In the genomic region with DNA sequence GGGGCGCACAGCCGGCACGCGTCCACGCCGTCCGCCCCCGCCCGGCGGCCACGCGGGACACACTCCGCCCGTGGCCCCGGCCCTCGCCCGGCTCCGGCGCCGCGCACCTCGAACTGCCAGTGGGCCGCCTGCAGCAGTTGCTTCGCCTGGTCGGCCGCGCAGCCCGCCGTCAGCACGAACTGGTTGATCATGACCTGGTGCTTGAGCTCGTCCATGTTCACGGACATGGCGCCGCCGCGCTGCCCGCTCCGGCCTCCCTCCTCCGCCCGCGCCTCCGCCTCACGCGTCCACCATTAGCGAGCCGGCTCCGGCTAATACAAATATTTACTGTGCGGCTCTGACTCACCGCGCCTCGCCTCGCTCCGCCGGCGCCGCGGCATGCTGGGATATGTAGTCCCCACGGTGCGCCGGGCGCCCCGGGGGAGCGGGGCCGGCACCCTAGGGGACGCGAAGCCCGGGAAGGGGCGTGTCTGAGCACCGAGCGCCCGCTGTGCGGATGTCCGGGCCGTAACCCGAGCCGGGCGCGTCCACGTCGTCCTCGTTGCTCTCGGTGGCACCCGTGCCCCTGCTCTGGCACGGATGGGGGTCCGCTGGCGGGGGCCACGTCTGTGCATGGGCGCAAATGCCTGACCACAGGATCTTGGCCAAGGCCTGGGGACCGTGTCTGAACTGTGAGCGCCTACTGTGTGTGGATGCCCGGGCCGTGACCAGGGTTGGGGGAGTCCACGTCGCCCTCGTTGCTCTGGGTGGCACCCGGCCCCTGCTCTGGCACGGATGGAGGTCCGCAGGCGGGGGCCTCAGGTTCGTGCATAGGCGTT, we compare ENCODE assay signal across 8 cellular contexts. TPM values are rescaled to one million over a fixed set of nuclear protein-coding genes. Genes with fewer than 3 reads are reported as not detected.
DNase-seq lines count a peak whose midpoint lies in the region; ATAC-seq and TF ChIP-seq lines count a peak whose summit lies in the region.

A gene (minus strand): TSS at position 318 of the 818 bp plus-strand sequence. CDS start 91 bp downstream, at position 227.

- peaks cover 9% of the 10 kb centered on the region; the same call in 1 of the 2 replicates for H3K79me2 ChIP-seq in KMS-11 (ENCODE audit: insufficient read depth, low read depth)

- peak within 1 kb of the TSS; percentile 86 for H3K27ac Mint-ChIP-seq in activated T-helper 2 cell treated with anti-CD3 and anti-CD28 coated beads, Interferon-gamma antibody, Interleukin-2, Interleukin-4, amounts not matched to agents 10 μg/mL and 5 μg/mL and 100 μg/mL, durations not matched to agents 14 hours and 24 hours and 36 hours
- H3K27ac Mint-ChIP-seq in nephron, result peak within 1 kb of the TSS; percentile 99
- H3K27ac Mint-ChIP-seq in stimulated activated naive CD8-positive, alpha-beta T cell treated with anti-CD3 and anti-CD28 coated beads, Interleukin-15, amount 100 ng/mL, for 72 hours, result peak within 1 kb of the TSS; percentile 97

- H3K27me3 Mint-ChIP-seq in activated T-helper 2 cell treated with anti-CD3 and anti-CD28 coated beads, Interferon-gamma antibody, Interleukin-2, Interleukin-4, amounts not matched to agents 10 μg/mL and 5 μg/mL and 100 μg/mL, durations not matched to agents 14 hours and 24 hours and 36 hours (ENCODE audit: low read depth), result no peaks in the 10 kb centered on the region
- peaks cover 3% of the 10 kb centered on the region for H3K27me3 Mint-ChIP-seq in nephron (ENCODE audit: low read depth)
- H3K27me3 Mint-ChIP-seq in stimulated activated naive CD8-positive, alpha-beta T cell treated with anti-CD3 and anti-CD28 coated beads, Interleukin-15, amount 100 ng/mL, for 72 hours, result no peaks in the 10 kb centered on the region

- H2AFZ ChIP-seq in KMS-11 (ENCODE audit: low read depth), result peak within 1 kb of the TSS; percentile 87

- H3K4me1 Mint-ChIP-seq in activated T-helper 2 cell treated with anti-CD3 and anti-CD28 coated beads, Interferon-gamma antibody, Interleukin-2, Interleukin-4, amounts not matched to agents 10 μg/mL and 5 μg/mL and 100 μg/mL, durations not matched to agents 14 hours and 24 hours and 36 hours (ENCODE audit: low read depth), result peaks cover 16% of the 10 kb centered on the region
- peaks cover 20% of the 10 kb centered on the region for H3K4me1 Mint-ChIP-seq in nephron
- H3K4me1 Mint-ChIP-seq in stimulated activated naive CD8-positive, alpha-beta T cell treated with anti-CD3 and anti-CD28 coated beads, Interleukin-15, amount 100 ng/mL, for 72 hours, result peaks cover 66% of the 10 kb centered on the region

- H4K20me1 ChIP-seq in KMS-11 (ENCODE audit: insufficient read depth), result no peaks in the 10 kb centered on the region

- no peaks in the 10 kb centered on the region for H3K9me3 Mint-ChIP-seq in activated T-helper 2 cell treated with anti-CD3 and anti-CD28 coated beads, Interferon-gamma antibody, Interleukin-2, Interleukin-4, amounts not matched to agents 10 μg/mL and 5 μg/mL and 100 μg/mL, durations not matched to agents 14 hours and 24 hours and 36 hours
- H3K9me3 Mint-ChIP-seq in nephron, result no peaks in the 10 kb centered on the region
- H3K9me3 Mint-ChIP-seq in stimulated activated naive CD8-positive, alpha-beta T cell treated with anti-CD3 and anti-CD28 coated beads, Interleukin-15, amount 100 ng/mL, for 72 hours, result no peaks in the 10 kb centered on the region

- no peaks in the 10 kb centered on the region for H3K36me3 Mint-ChIP-seq in activated T-helper 2 cell treated with anti-CD3 and anti-CD28 coated beads, Interferon-gamma antibody, Interleukin-2, Interleukin-4, amounts not matched to agents 10 μg/mL and 5 μg/mL and 100 μg/mL, durations not matched to agents 14 hours and 24 hours and 36 hours (ENCODE audit: low read depth)
- no peaks in the 10 kb centered on the region for H3K36me3 Mint-ChIP-seq in nephron (ENCODE audit: low read depth)

- ATAC-seq in GM21825 (IDR thresholded peaks at IDR 0.05; ENCODE audit: unreplicated experiment), result peak; percentile 55
- ATAC-seq in stimulated activated naive CD8-positive, alpha-beta T cell treated with anti-CD3 and anti-CD28 coated beads, Interleukin-15, amount 100 ng/mL, for 72 hours, result peak; percentile 76

- peak within 1 kb of the TSS; percentile 50 for H3K27ac ChIP-seq in KMS-11

- TF ChIP-seq CTCF in KMS-11 (conservative IDR thresholded peaks at IDR 0.05; ENCODE audit: low read depth, low read length), result no peak
- no peak for TF ChIP-seq CTCF in fibroblast of pulmonary artery (IDR thresholded peaks at IDR 0.05; ENCODE audit: low read length, missing control alignments)
- TF ChIP-seq CTCF in nephron (IDR thresholded peaks at IDR 0.05; ENCODE audit: unreplicated experiment in 3 of 3), result no peak

- TF ChIP-seq POLR2A in Raji (IDR thresholded peaks at IDR 0.05; ENCODE audit: insufficient read depth, low read depth, low read length), result peak; percentile 82

- peaks cover 30% of the 10 kb centered on the region for H3K4me1 ChIP-seq in KMS-11 (ENCODE audit: low read depth, poor library complexity, severe bottlenecking)

- peak within 1 kb of the TSS; percentile 83 for H3K9ac ChIP-seq in KMS-11

- H3K4me2 ChIP-seq in KMS-11, result peak within 1 kb of the TSS; percentile 83

- DNase-seq in EH (ENCODE audit: low read depth), result peak; percentile 92
- DNase-seq in activated T-helper 2 cell treated with anti-CD3 and anti-CD28 coated beads, Interferon-gamma antibody, Interleukin-2, Interleukin-4, amounts not matched to agents 10 μg/mL and 5 μg/mL and 100 μg/mL, durations not matched to agents 14 hours and 24 hours and 36 hours (ENCODE audit: low spot score), result peak; percentile 77
- peak; percentile 90 for DNase-seq in fibroblast of pulmonary artery (ENCODE audit: low read depth)
- DNase-seq in stimulated activated naive CD8-positive, alpha-beta T cell treated with anti-CD3 and anti-CD28 coated beads, Interleukin-15, amount 100 ng/mL, for 72 hours, result peak; percentile 82 to 88

- H3K4me3 ChIP-seq in KMS-11 (IDR thresholded peaks at IDR 0.05; ENCODE audit: insufficient read depth, low read depth, low read length), result no peak within 1 kb of the TSS
- peak within 1 kb of the TSS; percentile 73 for H3K4me3 ChIP-seq in fibroblast of pulmonary artery (replicated peaks; ENCODE audit: low read depth, low read length)

- peak within 1 kb of the TSS; percentile 92 for H3K4me3 Mint-ChIP-seq in activated T-helper 2 cell treated with anti-CD3 and anti-CD28 coated beads, Interferon-gamma antibody, Interleukin-2, Interleukin-4, amounts not matched to agents 10 μg/mL and 5 μg/mL and 100 μg/mL, durations not matched to agents 14 hours and 24 hours and 36 hours (ENCODE audit: low read depth)
- peak within 1 kb of the TSS; percentile 89 to 97 (median 93) for H3K4me3 Mint-ChIP-seq in nephron
- peak within 1 kb of the TSS; percentile 93 to 94 for H3K4me3 Mint-ChIP-seq in stimulated activated naive CD8-positive, alpha-beta T cell treated with anti-CD3 and anti-CD28 coated beads, Interleukin-15, amount 100 ng/mL, for 72 hours

- no peaks in the 10 kb centered on the region for H3K36me3 ChIP-seq in KMS-11 (ENCODE audit: insufficient read depth)

- intact Hi-C loops in activated T-helper 2 cell treated with anti-CD3 and anti-CD28 coated beads, Interferon-gamma antibody, Interleukin-2, Interleukin-4, amounts not matched to agents 10 μg/mL and 5 μg/mL and 100 μg/mL, durations not matched to agents 14 hours and 24 hours and 36 hours (cut with micrococcal nuclease), result loop anchor here (5.0 kb wide), 2 partner anchors 77 to 137 kb away; a partner anchor contains a TSS

- no peaks in the 10 kb centered on the region for H3K27me3 ChIP-seq in KMS-11 (ENCODE audit: insufficient read depth, low read depth)

RNA-seq across cellular contexts. Expression of the gene that starts here (rescaled TPM):
- 21.1 and 25.0 TPM in 2 replicates for total RNA-seq in activated T-helper 2 cell treated with anti-CD3 and anti-CD28 coated beads, Interferon-gamma antibody, Interleukin-2, Interleukin-4, amounts not matched to agents 10 μg/mL and 5 μg/mL and 100 μg/mL, durations not matched to agents 14 hours and 24 hours and 36 hours
